In the genomic region with DNA sequence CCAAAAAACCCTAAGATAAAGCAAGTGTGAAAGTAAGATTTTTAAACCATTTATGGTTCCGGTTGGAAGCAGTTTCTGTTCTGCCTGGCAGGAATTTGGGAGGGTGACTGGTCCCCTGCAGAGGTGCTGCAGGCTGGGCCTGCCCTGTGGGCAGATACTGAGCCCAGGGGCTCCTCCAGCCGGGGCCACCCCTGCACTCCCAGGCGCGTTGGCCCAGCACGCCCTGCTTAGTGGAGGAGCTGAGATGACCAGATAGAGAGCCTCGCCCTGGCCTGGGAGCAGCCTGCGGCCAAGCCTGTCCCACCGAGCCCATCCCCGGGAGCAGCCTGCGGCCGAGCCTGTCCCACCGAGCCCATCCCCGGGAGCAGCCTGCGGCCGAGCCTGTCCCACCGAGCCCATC, we compare ENCODE assay signal across 34 cellular contexts. TPM values are rescaled to one million over a fixed set of nuclear protein-coding genes. Genes with fewer than 3 reads are reported as not detected.
"Had no signal": no experiment of that assay in that cellular context is flagged by ENCODE, and none has a peak within 500 bp of the region (broad histone marks: within the 10 kb centered on the region; RNA-seq: fewer than 3 reads in every experiment).

No MANE protein-coding gene starts in this region.

- H3K27ac Mint-ChIP-seq: activated CD4-positive, alpha-beta memory T cell treated with anti-CD3 and anti-CD28 coated beads for 36 hours; activated CD4-positive, alpha-beta T cell treated with anti-CD3 and anti-CD28 coated beads for 36 hours; activated CD4-positive, alpha-beta T cell treated with anti-CD3 and anti-CD28 coated beads, Interleukin-2, amount 10 ng/mL, durations not matched to agents 24 days and 14 days; activated CD8-positive, alpha-beta memory T cell treated with anti-CD3 and anti-CD28 coated beads, Interleukin-2, amount 10 ng/mL, durations not matched to agents 7 days and 5 days; activated CD8-positive, alpha-beta T cell treated with anti-CD3 and anti-CD28 coated beads, Interleukin-2, amount 10 ng/mL, durations not matched to agents 7 days and 5 days; activated naive CD4-positive, alpha-beta T cell treated with anti-CD3 and anti-CD28 coated beads for 36 hours; activated naive CD4-positive, alpha-beta T cell treated with anti-CD3 and anti-CD28 coated beads, Interleukin-2, amount 50 U/mL, for 24 hours; activated naive CD8-positive, alpha-beta T cell treated with anti-CD3 and anti-CD28 coated beads for 36 hours; activated naive CD8-positive, alpha-beta T cell treated with anti-CD3 and anti-CD28 coated beads, Interleukin-2, amount 50 U/mL, for 24 hours; activated T-helper 1 cell treated with anti-CD3 and anti-CD28 coated beads, Interleukin-12 subunit alpha, Interleukin-12 subunit beta, Interleukin-2, Interleukin-4 antibody, amounts not matched to agents 30 ng/mL and 10 ng/mL and 1 ng/mL, durations not matched to agents 14 hours and 24 hours and 36 hours; activated T-helper 2 cell treated with anti-CD3 and anti-CD28 coated beads, Interferon-gamma antibody, Interleukin-2, Interleukin-4, amounts not matched to agents 10 μg/mL and 5 μg/mL and 100 μg/mL, durations not matched to agents 14 hours and 24 hours and 36 hours; dendritic cell treated with granulocyte-macrophage colony-stimulating factor and Interleukin-4, amounts not matched to agents 40 ng/mL and 50 ng/mL, for 4 days; endodermal cell had no signal

- H3K4me3 ChIP-seq: adrenal gland, coronary artery, dorsolateral prefrontal cortex had no signal

- H3K4me1 Mint-ChIP-seq: activated CD4-positive, alpha-beta T cell treated with anti-CD3 and anti-CD28 coated beads for 36 hours; activated CD4-positive, alpha-beta T cell treated with anti-CD3 and anti-CD28 coated beads, Interleukin-2, amount 10 ng/mL, durations not matched to agents 24 days and 14 days; activated CD8-positive, alpha-beta memory T cell treated with anti-CD3 and anti-CD28 coated beads, Interleukin-2, amount 10 ng/mL, durations not matched to agents 7 days and 5 days; activated naive CD4-positive, alpha-beta T cell treated with anti-CD3 and anti-CD28 coated beads, Interleukin-2, amount 50 U/mL, for 24 hours; activated naive CD8-positive, alpha-beta T cell treated with anti-CD3 and anti-CD28 coated beads for 36 hours; activated naive CD8-positive, alpha-beta T cell treated with anti-CD3 and anti-CD28 coated beads, Interleukin-2, amount 50 U/mL, for 24 hours; central memory CD8-positive, alpha-beta T cell; endodermal cell had no signal

- H3K36me3 ChIP-seq: adrenal gland, brain microvascular endothelial cell had no signal

- H3K9me3 ChIP-seq: adrenal gland had no signal

- H3K27ac ChIP-seq: adrenal gland, brain microvascular endothelial cell, coronary artery had no signal

- FAIRE-seq: astrocyte, bronchial epithelial cell, frontal cortex had no signal

- DNase-seq: activated CD4-positive, alpha-beta memory T cell treated with anti-CD3 and anti-CD28 coated beads for 36 hours; activated CD4-positive, alpha-beta T cell treated with anti-CD3 and anti-CD28 coated beads for 36 hours; activated CD4-positive, alpha-beta T cell treated with anti-CD3 and anti-CD28 coated beads, Interleukin-2, amount 10 ng/mL, durations not matched to agents 24 days and 14 days; activated CD4-positive, CD25-positive, alpha-beta regulatory T cell; activated CD4-positive, CD25-positive, alpha-beta regulatory T cell treated with anti-CD3 and anti-CD28 coated beads, Interleukin-2, amount 50 U/mL, for 72 hours; activated CD8-positive, alpha-beta memory T cell treated with anti-CD3 and anti-CD28 coated beads, Interleukin-2, amount 10 ng/mL, durations not matched to agents 7 days and 5 days; activated CD8-positive, alpha-beta memory T cell treated with anti-CD3 and anti-CD28 coated beads, Interleukin-2, amount 50 U/mL, for 4 hours; activated CD8-positive, alpha-beta T cell treated with anti-CD3 and anti-CD28 coated beads, Interleukin-2, amount 10 ng/mL, durations not matched to agents 7 days and 5 days; activated effector memory CD4-positive, alpha-beta T cell treated with anti-CD3 and anti-CD28 coated beads, Interleukin-2, amount 50 U/mL, for 16 hours; activated naive CD4-positive, alpha-beta T cell treated with anti-CD3 and anti-CD28 coated beads for 36 hours; activated naive CD8-positive, alpha-beta T cell treated with anti-CD3 and anti-CD28 coated beads for 36 hours; activated naive CD8-positive, alpha-beta T cell treated with anti-CD3 and anti-CD28 coated beads, Interleukin-2, amount 50 U/mL, for 24 hours; activated T-cell treated with anti-CD3 and anti-CD28 coated beads, Interleukin-2, amount 50 U/mL, for 1 hour; activated T-cell treated with anti-CD3 and anti-CD28 coated beads, Interleukin-2, amount 50 U/mL, for 48 hours; adrenal gland; anterior cingulate cortex; brain microvascular endothelial cell; dorsolateral prefrontal cortex; effector memory CD4-positive, alpha-beta T cell; endodermal cell; foreskin fibroblast; head of caudate nucleus; T-helper 2 cell had no signal

- H3K36me3 Mint-ChIP-seq: activated CD4-positive, alpha-beta memory T cell treated with anti-CD3 and anti-CD28 coated beads for 36 hours; activated CD8-positive, alpha-beta memory T cell treated with anti-CD3 and anti-CD28 coated beads, Interleukin-2, amount 10 ng/mL, durations not matched to agents 7 days and 5 days; activated naive CD4-positive, alpha-beta T cell treated with anti-CD3 and anti-CD28 coated beads, Interleukin-2, amount 50 U/mL, for 24 hours; activated naive CD8-positive, alpha-beta T cell treated with anti-CD3 and anti-CD28 coated beads for 36 hours had no signal

- H3K4me3 Mint-ChIP-seq: activated CD4-positive, alpha-beta memory T cell treated with anti-CD3 and anti-CD28 coated beads for 36 hours; activated CD4-positive, alpha-beta T cell treated with anti-CD3 and anti-CD28 coated beads for 36 hours; activated CD4-positive, alpha-beta T cell treated with anti-CD3 and anti-CD28 coated beads, Interleukin-2, amount 10 ng/mL, durations not matched to agents 24 days and 14 days; activated CD8-positive, alpha-beta memory T cell treated with anti-CD3 and anti-CD28 coated beads, Interleukin-2, amount 10 ng/mL, durations not matched to agents 7 days and 5 days; activated CD8-positive, alpha-beta T cell treated with anti-CD3 and anti-CD28 coated beads, Interleukin-2, amount 10 ng/mL, durations not matched to agents 7 days and 5 days; activated naive CD4-positive, alpha-beta T cell treated with anti-CD3 and anti-CD28 coated beads for 36 hours; activated naive CD4-positive, alpha-beta T cell treated with anti-CD3 and anti-CD28 coated beads, Interleukin-2, amount 50 U/mL, for 24 hours; activated naive CD8-positive, alpha-beta T cell treated with anti-CD3 and anti-CD28 coated beads for 36 hours; activated naive CD8-positive, alpha-beta T cell treated with anti-CD3 and anti-CD28 coated beads, Interleukin-2, amount 50 U/mL, for 24 hours; activated T-helper 1 cell treated with anti-CD3 and anti-CD28 coated beads, Interleukin-12 subunit alpha, Interleukin-12 subunit beta, Interleukin-2, Interleukin-4 antibody, amounts not matched to agents 30 ng/mL and 10 ng/mL and 1 ng/mL, durations not matched to agents 14 hours and 24 hours and 36 hours; central memory CD8-positive, alpha-beta T cell; dendritic cell treated with granulocyte-macrophage colony-stimulating factor and Interleukin-4, amounts not matched to agents 40 ng/mL and 50 ng/mL, for 4 days; endodermal cell had no signal

- ATAC-seq: activated CD4-positive, alpha-beta T cell treated with anti-CD3 and anti-CD28 coated beads for 36 hours; activated CD8-positive, alpha-beta memory T cell treated with anti-CD3 and anti-CD28 coated beads, Interleukin-2, amount 10 ng/mL, durations not matched to agents 7 days and 5 days; activated CD8-positive, alpha-beta T cell treated with anti-CD3 and anti-CD28 coated beads, Interleukin-2, amount 10 ng/mL, durations not matched to agents 7 days and 5 days; activated naive CD8-positive, alpha-beta T cell treated with anti-CD3 and anti-CD28 coated beads, Interleukin-2, amount 50 U/mL, for 24 hours; esophagus mucosa had no signal

- H3K27me3 ChIP-seq: adrenal gland, brain microvascular endothelial cell had no signal

- H3K4me1 ChIP-seq: adrenal gland had no signal

- H3K9me3 Mint-ChIP-seq: activated CD4-positive, alpha-beta memory T cell treated with anti-CD3 and anti-CD28 coated beads for 36 hours; activated CD4-positive, alpha-beta T cell treated with anti-CD3 and anti-CD28 coated beads, Interleukin-2, amount 10 ng/mL, durations not matched to agents 24 days and 14 days; activated naive CD4-positive, alpha-beta T cell treated with anti-CD3 and anti-CD28 coated beads for 36 hours; activated naive CD4-positive, alpha-beta T cell treated with anti-CD3 and anti-CD28 coated beads, Interleukin-2, amount 50 U/mL, for 24 hours; activated naive CD8-positive, alpha-beta T cell treated with anti-CD3 and anti-CD28 coated beads for 36 hours; activated naive CD8-positive, alpha-beta T cell treated with anti-CD3 and anti-CD28 coated beads, Interleukin-2, amount 50 U/mL, for 24 hours; activated T-helper 1 cell treated with anti-CD3 and anti-CD28 coated beads, Interleukin-12 subunit alpha, Interleukin-12 subunit beta, Interleukin-2, Interleukin-4 antibody, amounts not matched to agents 30 ng/mL and 10 ng/mL and 1 ng/mL, durations not matched to agents 14 hours and 24 hours and 36 hours; activated T-helper 2 cell treated with anti-CD3 and anti-CD28 coated beads, Interferon-gamma antibody, Interleukin-2, Interleukin-4, amounts not matched to agents 10 μg/mL and 5 μg/mL and 100 μg/mL, durations not matched to agents 14 hours and 24 hours and 36 hours; central memory CD8-positive, alpha-beta T cell; dendritic cell treated with granulocyte-macrophage colony-stimulating factor and Interleukin-4, amounts not matched to agents 40 ng/mL and 50 ng/mL, for 4 days; endodermal cell had no signal

- H3K27me3 Mint-ChIP-seq: activated CD4-positive, alpha-beta memory T cell treated with anti-CD3 and anti-CD28 coated beads for 36 hours; activated CD4-positive, alpha-beta T cell treated with anti-CD3 and anti-CD28 coated beads for 36 hours; activated CD8-positive, alpha-beta memory T cell treated with anti-CD3 and anti-CD28 coated beads, Interleukin-2, amount 10 ng/mL, durations not matched to agents 7 days and 5 days; activated naive CD4-positive, alpha-beta T cell treated with anti-CD3 and anti-CD28 coated beads, Interleukin-2, amount 50 U/mL, for 24 hours; central memory CD8-positive, alpha-beta T cell had no signal

RNA-seq across cellular contexts. Expression of a gene that starts 8.0 kb away (rescaled TPM):
- total RNA-seq: cerebellum, frontal cortex had no signal
